In the genomic region with DNA sequence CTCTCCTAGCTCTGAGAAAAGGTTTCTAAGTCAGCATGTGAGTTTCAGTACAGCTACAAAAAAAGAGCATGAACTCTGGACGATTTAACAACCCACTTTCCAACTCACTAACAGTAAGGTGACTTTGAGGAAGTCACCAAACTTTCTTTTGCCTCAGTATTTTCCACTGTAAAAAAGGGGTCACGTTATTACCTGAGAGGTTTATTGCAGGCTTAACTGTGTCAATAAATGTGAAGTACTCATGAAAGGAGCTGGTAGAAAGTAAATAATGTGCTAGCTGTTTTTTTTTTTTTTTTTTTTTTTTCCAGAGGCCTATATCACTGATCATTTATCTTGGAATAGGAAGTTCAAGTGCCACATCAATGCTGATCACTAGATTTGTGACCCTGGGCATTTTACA, we compare ENCODE assay signal across 16 cellular contexts.
DNase-seq lines count a peak whose midpoint lies in the region; ATAC-seq and TF ChIP-seq lines count a peak whose summit lies in the region.
"Had no signal": no experiment of that assay in that cellular context is flagged by ENCODE, and none has a peak within 500 bp of the region (broad histone marks: within the 10 kb centered on the region; RNA-seq: fewer than 3 reads in every experiment).

No MANE protein-coding gene starts in this region.

- no peaks in the 10 kb centered on the region for H3K9me3 ChIP-seq in hepatocyte (ENCODE audit: low read depth)
- H3K9me3 ChIP-seq in CD4-positive, alpha-beta T cell (ENCODE audit: control insufficient read depth, low read length), result no peaks in the 10 kb centered on the region
- H3K9me3 ChIP-seq: Caco-2 had no signal

- no peak overlapping the region for H3K4me3 ChIP-seq in hepatocyte
- H3K4me3 ChIP-seq: GM23338 had no signal

- H3K27ac Mint-ChIP-seq in CD4-positive, alpha-beta T cell, result no peak overlapping the region
- H3K27ac Mint-ChIP-seq: CD14-positive monocyte; CD8-positive, alpha-beta memory T cell; GM23338 had no signal

- H3K27me3 Mint-ChIP-seq in CD4-positive, alpha-beta T cell, result peaks cover 4% of the 10 kb centered on the region

- no peaks in the 10 kb centered on the region for H3K36me3 ChIP-seq in hepatocyte (replicated peaks; ENCODE audit: insufficient read depth, low read depth)

- CTCF ChIA-PET in CD4-positive, alpha-beta T cell (lab: Charles Lee), result interaction anchor here (0.6 kb wide), 1 partner anchor 20 kb away, joined by 3 read pairs; no protein-coding TSS in a partner anchor

- no peaks in the 10 kb centered on the region for H4K20me1 ChIP-seq in hepatocyte (ENCODE audit: insufficient read depth, poor library complexity, severe bottlenecking)

- no peaks in the 10 kb centered on the region for H3K9me3 Mint-ChIP-seq in CD4-positive, alpha-beta T cell
- H3K9me3 Mint-ChIP-seq: CD8-positive, alpha-beta memory T cell; GM23338 had no signal

- H3K4me1 Mint-ChIP-seq in CD4-positive, alpha-beta T cell (ENCODE audit: low read depth), result no peaks in the 10 kb centered on the region
- H3K4me1 Mint-ChIP-seq: CD14-positive monocyte; CD8-positive, alpha-beta memory T cell had no signal

- POLR2A ChIA-PET in CD4-positive, alpha-beta T cell (lab: Charles Lee), result no interaction called here

- no peak overlapping the region for H2AFZ ChIP-seq in hepatocyte
- H2AFZ ChIP-seq: GM23338 had no signal

- H3K4me2 ChIP-seq in hepatocyte, result no peak overlapping the region
- H3K4me2 ChIP-seq: GM23338 had no signal

- no peaks in the 10 kb centered on the region for H3K9me2 ChIP-seq in hepatocyte (replicated peaks; ENCODE audit: insufficient read depth)

- no peaks in the 10 kb centered on the region for H3K4me1 ChIP-seq in hepatocyte (ENCODE audit: insufficient read depth)
- H3K4me1 ChIP-seq: Caco-2 had no signal

- intact Hi-C loops in CD4-positive, alpha-beta T cell (cut with DNase I, micrococcal nuclease), result no loop called here

- H3K79me2 ChIP-seq in hepatocyte, result no peaks in the 10 kb centered on the region

- no peak for TF ChIP-seq CTCF in hepatocyte (IDR thresholded peaks at IDR 0.05; ENCODE audit: poor library complexity)
- no peak for TF ChIP-seq CTCF in CD4-positive, alpha-beta T cell (IDR thresholded peaks at IDR 0.05)

- no peak overlapping the region for H3K4me3 Mint-ChIP-seq in CD4-positive, alpha-beta T cell
- H3K4me3 Mint-ChIP-seq: CD14-positive monocyte; CD8-positive, alpha-beta memory T cell; GM23338 had no signal

- ATAC-seq in GM18498 (IDR thresholded peaks at IDR 0.05; ENCODE audit: unreplicated experiment), result no peak
- ATAC-seq in CD4-positive, alpha-beta T cell (ENCODE audit: poor library complexity), result no peak
- ATAC-seq: GM23338, HepG2 had no signal

- 42% methylated on average over 2 of the region's 2 CpGs for WGBS in hepatocyte (ENCODE audit: low lambda C conversion rate, missing lambda C conversion rate)

- DNase-seq in DMS153 (lab: John Stamatoyannopoulos, UW) (peak; percentile 51), DMS153 treated with DMSO at 0.1 percent for 48 hours (lab: John Stamatoyannopoulos, UW; ENCODE audit: unreplicated experiment) (no peak), HuH-7 (ENCODE audit: low spot score) (peak; percentile 10), hepatocyte (ENCODE audit: low spot score) (peak; percentile 44), activated gamma-delta T cell treated with Interleukin-2 at 50 U/mL for 16 hours (no peak)
- DNase-seq in CD4-positive, alpha-beta T cell, result no peak
- DNase-seq: CD8-positive, alpha-beta memory T cell; DMS79 treated with DMSO at 0.1 percent for 48 hours; EL; H7 had no signal

- H3K36me3 Mint-ChIP-seq in CD4-positive, alpha-beta T cell (ENCODE audit: low read depth), result no peaks in the 10 kb centered on the region
- H3K36me3 Mint-ChIP-seq: CD14-positive monocyte; CD8-positive, alpha-beta memory T cell had no signal

- no peak overlapping the region for H3K27ac ChIP-seq in hepatocyte
- H3K27ac ChIP-seq in CD4-positive, alpha-beta T cell (ENCODE audit: low read depth, low read length), result no peak overlapping the region
- H3K27ac ChIP-seq: 22Rv1 had no signal

- no peaks in the 10 kb centered on the region for H3K27me3 ChIP-seq in hepatocyte
- no peaks in the 10 kb centered on the region for H3K27me3 ChIP-seq in CD4-positive, alpha-beta T cell (ENCODE audit: control insufficient read depth, insufficient read depth, low read length)

Comparison
In these comparisons a context has a peak if more than half of its experiments do, and no peak if none do; other contexts are left out.
1. DNase-seq: peak in DMS153 (single experiment), HuH-7 (single experiment) and hepatocyte (single experiment); none in DMS153 treated with DMSO at 0.1 percent for 48 hours (single experiment), activated gamma-delta T cell treated with Interleukin-2 at 50 U/mL for 16 hours (single experiment) and CD4-positive, alpha-beta T cell (0 of 10).